ENCODE assay signal across 18 cellular contexts in genomic region chr10:42112331-42113157, GRCh38.
A peak's percentile ranks its signal among the peaks of the same experiment; 100 is the strongest.
DNase-seq lines count a peak whose midpoint lies in the region; ATAC-seq and TF ChIP-seq lines count a peak whose summit lies in the region.
"Had no signal": no experiment of that assay in that cellular context is flagged by ENCODE, and none has a peak within 500 bp of the region (broad histone marks: within the 10 kb centered on the region; RNA-seq: fewer than 3 reads in every experiment).

No MANE protein-coding gene starts in this region.

- no peak overlapping the region for H3K4me3 ChIP-seq in coronary artery
- H3K4me3 ChIP-seq: HAP-1 had no signal

- intact Hi-C loops in sciatic nerve (cut with DNase I): no loop called here

- H3K27ac ChIP-seq in coronary artery: no peak overlapping the region
- H3K27ac ChIP-seq: C4-2B, HL-60 had no signal

- peak; percentile 8 for DNase-seq in D341Med (ENCODE audit: low spot score)
- peak; percentile 1 for DNase-seq in GM10266 (ENCODE audit: extremely low spot score)
- DNase-seq in coronary artery (ENCODE audit: low spot score): peak; percentile 50
- peak; percentile 48 for DNase-seq in sciatic nerve (ENCODE audit: low spot score)
- DNase-seq in NCI-H1417 (lab: John Stamatoyannopoulos, UW): no peak
- no peak for DNase-seq in NCI-H82 (lab: John Stamatoyannopoulos, UW)
- DNase-seq: ACHN; AML-193; Caco-2; CD4-positive, alpha-beta T cell; DMS153; DMS79; GDM1; GOT3 had no signal

- no peak for ATAC-seq in sciatic nerve
- ATAC-seq in HG03045 (IDR thresholded peaks at IDR 0.05; ENCODE audit: unreplicated experiment): no peak

- TF ChIP-seq CTCF in GM10266 (IDR thresholded peaks at IDR 0.05; ENCODE audit: control insufficient read depth, insufficient read depth, low read depth, missing control alignments) (no peak), coronary artery (IDR thresholded peaks at IDR 0.05) (no peak)

Comparison
In these comparisons a context has a peak if more than half of its experiments do, and no peak if none do; other contexts are left out.
1. DNase-seq: peak in D341Med (single experiment), GM10266 (single experiment), coronary artery (single experiment) and sciatic nerve (single experiment); none in NCI-H1417 (0 of 3) and NCI-H82 (single experiment).